ENCODE assay signal across 8 cellular contexts in genomic region chr4:33060873-33061542, GRCh38.
DNase-seq lines count a peak whose midpoint lies in the region; ATAC-seq and TF ChIP-seq lines count a peak whose summit lies in the region.

No MANE protein-coding gene starts in this region.

- H3K9me2 ChIP-seq in OCI-LY7 (ENCODE audit: insufficient read depth, low read length) = no peaks in the 10 kb centered on the region

- no peaks in the 10 kb centered on the region for H3F3A ChIP-seq in neural progenitor cell (ENCODE audit: low read depth)

- peak; percentile 93 for ATAC-seq in HG03432 (IDR thresholded peaks at IDR 0.05; ENCODE audit: unreplicated experiment)
- no peak for ATAC-seq in GM21825 (IDR thresholded peaks at IDR 0.05; ENCODE audit: unreplicated experiment)

- H3K4me2 ChIP-seq in OCI-LY7 (ENCODE audit: low read length) (no peak overlapping the region), neural progenitor cell (no peak overlapping the region)

- intact Hi-C loops in OCI-LY7 (cut with micrococcal nuclease; ENCODE audit: unreplicated experiment) = no loop called here

- no peaks in the 10 kb centered on the region for H3K79me2 ChIP-seq in OCI-LY7 (ENCODE audit: insufficient read depth, low read depth, low read length)
- H3K79me2 ChIP-seq in neural progenitor cell (ENCODE audit: low read depth) = no peaks in the 10 kb centered on the region

- no peak overlapping the region for H3K27ac ChIP-seq in 22Rv1
- H3K27ac ChIP-seq in OCI-LY7 (ENCODE audit: low read depth, low read length, poor library complexity, severe bottlenecking) = no peak overlapping the region
- no peak overlapping the region for H3K27ac ChIP-seq in neural progenitor cell

- no peaks in the 10 kb centered on the region for H4K20me1 ChIP-seq in OCI-LY7 (ENCODE audit: insufficient read depth, low read length)
- no peaks in the 10 kb centered on the region for H4K20me1 ChIP-seq in neural progenitor cell (ENCODE audit: low read depth)

- H3K36me3 ChIP-seq in OCI-LY7 (ENCODE audit: insufficient read depth, low read length) (no peaks in the 10 kb centered on the region), neural progenitor cell (no peaks in the 10 kb centered on the region)

- H2AFZ ChIP-seq in OCI-LY7 (ENCODE audit: low read length) = no peak overlapping the region
- H2AFZ ChIP-seq in neural progenitor cell (replicated peaks) = peak overlapping the region; percentile 45

- no peak overlapping the region for H3K4me3 Mint-ChIP-seq in neural progenitor cell
- no peak overlapping the region for H3K4me3 Mint-ChIP-seq in activated T-cell treated with anti-CD3 and anti-CD28 coated beads, Interleukin-2, amount 50 U/mL, for 24 hours

- no peak overlapping the region for H3K9ac ChIP-seq in neural progenitor cell

- DNase-seq in OCI-LY7 (ENCODE audit: low spot score) = peak; percentile 41
- DNase-seq in epithelial cell of proximal tubule (ENCODE audit: low read depth) = no peak
- peak; percentile 84 for DNase-seq in neural progenitor cell (ENCODE audit: low spot score)
- no peak for DNase-seq in activated T-cell treated with anti-CD3 and anti-CD28 coated beads, Interleukin-2, amount 50 U/mL, for 24 hours

- no peaks in the 10 kb centered on the region for H3K9me3 ChIP-seq in OCI-LY7 (ENCODE audit: low read length)
- H3K9me3 ChIP-seq in neural progenitor cell (ENCODE audit: low read depth) = no peaks in the 10 kb centered on the region

- no peaks in the 10 kb centered on the region for H3K9me3 Mint-ChIP-seq in neural progenitor cell
- no peaks in the 10 kb centered on the region for H3K9me3 Mint-ChIP-seq in activated T-cell treated with anti-CD3 and anti-CD28 coated beads, Interleukin-2, amount 50 U/mL, for 24 hours

- H3K4me1 ChIP-seq in OCI-LY7 (ENCODE audit: insufficient read depth, low read length, poor library complexity, severe bottlenecking) (no peaks in the 10 kb centered on the region), neural progenitor cell (no peaks in the 10 kb centered on the region)

- H3K27ac Mint-ChIP-seq in neural progenitor cell = no peak overlapping the region
- H3K27ac Mint-ChIP-seq in activated T-cell treated with anti-CD3 and anti-CD28 coated beads, Interleukin-2, amount 50 U/mL, for 24 hours = no peak overlapping the region

- no TSS peak for BruUV-seq in OCI-LY7 (replicated peaks; lab: Mats Ljungman, UMichigan)

- H3K36me3 Mint-ChIP-seq in neural progenitor cell = no peaks in the 10 kb centered on the region
- no peaks in the 10 kb centered on the region for H3K36me3 Mint-ChIP-seq in activated T-cell treated with anti-CD3 and anti-CD28 coated beads, Interleukin-2, amount 50 U/mL, for 24 hours (ENCODE audit: low read depth)

- peaks cover 2% of the 10 kb centered on the region for H3K27me3 Mint-ChIP-seq in neural progenitor cell (ENCODE audit: insufficient read depth, low read depth)
- no peaks in the 10 kb centered on the region for H3K27me3 Mint-ChIP-seq in activated T-cell treated with anti-CD3 and anti-CD28 coated beads, Interleukin-2, amount 50 U/mL, for 24 hours

- POLR2A ChIA-PET in OCI-LY7 (lab: Charles Lee) = no interaction called here

- H3K4me1 Mint-ChIP-seq in neural progenitor cell = no peaks in the 10 kb centered on the region
- no peaks in the 10 kb centered on the region for H3K4me1 Mint-ChIP-seq in activated T-cell treated with anti-CD3 and anti-CD28 coated beads, Interleukin-2, amount 50 U/mL, for 24 hours (ENCODE audit: low read depth)

- TF ChIP-seq CTCF in 22Rv1 (IDR thresholded peaks at IDR 0.05) = peak; percentile 85
- peak; percentile 63 for TF ChIP-seq CTCF in GM12874 (IDR thresholded peaks at IDR 0.05; ENCODE audit: insufficient read depth, low read depth, low read length)
- TF ChIP-seq CTCF in OCI-LY7 (conservative IDR thresholded peaks at IDR 0.05; ENCODE audit: low read length) = peak; percentile 79
- peak; percentile 95 for TF ChIP-seq CTCF in epithelial cell of proximal tubule (conservative IDR thresholded peaks at IDR 0.05; ENCODE audit: low read depth, low read length)
- peak; percentile 94 for TF ChIP-seq CTCF in neural progenitor cell (IDR thresholded peaks at IDR 0.05)

- H3K4me3 ChIP-seq in OCI-LY7 (ENCODE audit: low read depth, low read length, poor library complexity, severe bottlenecking) = no peak overlapping the region
- no peak overlapping the region for H3K4me3 ChIP-seq in epithelial cell of proximal tubule (ENCODE audit: low read depth, low read length)
- H3K4me3 ChIP-seq in neural progenitor cell = no peak overlapping the region

- CTCF ChIA-PET in OCI-LY7 (lab: Charles Lee; ENCODE audit: unreplicated experiment) = no interaction called here

- no peaks in the 10 kb centered on the region for H3K27me3 ChIP-seq in neural progenitor cell

Comparison
In these comparisons a context has a peak if more than half of its experiments do, and no peak if none do; other contexts are left out.
1. DNase-seq: peak in OCI-LY7 (single experiment) and neural progenitor cell (single experiment); none in epithelial cell of proximal tubule (single experiment) and activated T-cell treated with anti-CD3 and anti-CD28 coated beads, Interleukin-2, amount 50 U/mL, for 24 hours (single experiment).
2. Peak in every context shown above with its lines, with median percentiles within 50 percentile points of each other: CTCF ChIP-seq.